In genomic region chr15:41494190-41494921, GRCh38 we compare ENCODE assay signal across 1 cellular context.
TF ChIP-seq lines count a peak whose summit lies in the region.

No MANE protein-coding gene starts in this region.

TF ChIP-seq in H1, 55 proteins besides CTCF, POLR2A, EP300 and RAD21:
- no peak for TF ChIP-seq JUND (IDR thresholded peaks at IDR 0.05; ENCODE audit: low read length)
- no peak for TF ChIP-seq SAP30 (IDR thresholded peaks at IDR 0.05; ENCODE audit: insufficient read depth, insufficient replicate concordance, low read length)
- no peak for TF ChIP-seq SP1 (IDR thresholded peaks at IDR 0.05; ENCODE audit: low read depth, low read length)
- no peak for TF ChIP-seq BACH1 (IDR thresholded peaks at IDR 0.05; ENCODE audit: low read length)
- TF ChIP-seq GTF2F1 (IDR thresholded peaks at IDR 0.05; ENCODE audit: borderline replicate concordance, low read depth, low read length): no peak
- no peak for TF ChIP-seq NANOG (IDR thresholded peaks at IDR 0.05; ENCODE audit: insufficient read depth, low read depth, low read length, poor library complexity, severe bottlenecking)
- TF ChIP-seq KDM4A (IDR thresholded peaks at IDR 0.05; ENCODE audit: low read depth, low read length, severe bottlenecking): no peak
- no peak for TF ChIP-seq TBP (IDR thresholded peaks at IDR 0.05; ENCODE audit: low read depth, low read length)
- TF ChIP-seq HDAC6 (IDR thresholded peaks at IDR 0.05; ENCODE audit: low read depth, low read length): no peak
- no peak for TF ChIP-seq USF2 (IDR thresholded peaks at IDR 0.05; ENCODE audit: low read length)
- no peak for TF ChIP-seq KDM1A (IDR thresholded peaks at IDR 0.05; ENCODE audit: borderline replicate concordance, low read length)
- TF ChIP-seq BCL11A (IDR thresholded peaks at IDR 0.05; ENCODE audit: low read depth in 2 of 2, low read length in 2 of 2): no peak
- TF ChIP-seq, protein P1, sequence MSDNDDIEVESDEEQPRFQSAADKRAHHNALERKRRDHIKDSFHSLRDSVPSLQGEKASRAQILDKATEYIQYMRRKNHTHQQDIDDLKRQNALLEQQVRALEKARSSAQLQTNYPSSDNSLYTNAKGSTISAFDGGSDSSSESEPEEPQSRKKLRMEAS (IDR thresholded peaks at IDR 0.05): peak; percentile 91
- TF ChIP-seq CHD1 (IDR thresholded peaks at IDR 0.05; ENCODE audit: low read depth, low read length): no peak
- TF ChIP-seq MAFK (IDR thresholded peaks at IDR 0.05; ENCODE audit: low read depth, low read length): no peak
- TF ChIP-seq TCF12 (IDR thresholded peaks at IDR 0.05; ENCODE audit: low read depth, low read length): no peak
- TF ChIP-seq SIN3A (conservative IDR thresholded peaks at IDR 0.05 in 1 of 2, IDR thresholded peaks at IDR 0.05 in 1 of 2; ENCODE audit: low read depth in 1 of 2, low read length in 2 of 2): no peak
- TF ChIP-seq ASH2L (IDR thresholded peaks at IDR 0.05; ENCODE audit: low read length): no peak
- TF ChIP-seq CREB1 (IDR thresholded peaks at IDR 0.05): no peak
- TF ChIP-seq, protein P2, sequence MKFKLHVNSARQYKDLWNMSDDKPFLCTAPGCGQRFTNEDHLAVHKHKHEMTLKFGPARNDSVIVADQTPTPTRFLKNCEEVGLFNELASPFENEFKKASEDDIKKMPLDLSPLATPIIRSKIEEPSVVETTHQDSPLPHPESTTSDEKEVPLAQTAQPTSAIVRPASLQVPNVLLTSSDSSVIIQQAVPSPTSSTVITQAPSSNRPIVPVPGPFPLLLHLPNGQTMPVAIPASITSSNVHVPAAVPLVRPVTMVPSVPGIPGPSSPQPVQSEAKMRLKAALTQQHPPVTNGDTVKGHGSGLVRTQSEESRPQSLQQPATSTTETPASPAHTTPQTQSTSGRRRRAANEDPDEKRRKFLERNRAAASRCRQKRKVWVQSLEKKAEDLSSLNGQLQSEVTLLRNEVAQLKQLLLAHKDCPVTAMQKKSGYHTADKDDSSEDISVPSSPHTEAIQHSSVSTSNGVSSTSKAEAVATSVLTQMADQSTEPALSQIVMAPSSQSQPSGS (IDR thresholded peaks at IDR 0.05; ENCODE audit: low read length): no peak
- TF ChIP-seq EGR1 (IDR thresholded peaks at IDR 0.05; ENCODE audit: borderline replicate concordance, low read depth, low read length): no peak; the same call in 1 of the 2 replicates
- no peak for TF ChIP-seq RNF2 (IDR thresholded peaks at IDR 0.05; ENCODE audit: borderline replicate concordance, low read depth, low read length, missing control alignments, poor library complexity, severe bottlenecking)
- no peak for TF ChIP-seq ATF3 (IDR thresholded peaks at IDR 0.05; ENCODE audit: insufficient read depth, low read depth, low read length)
- TF ChIP-seq RFX5 (IDR thresholded peaks at IDR 0.05; ENCODE audit: borderline replicate concordance, low read depth, low read length): no peak
- no peak for TF ChIP-seq GABPA (IDR thresholded peaks at IDR 0.05; ENCODE audit: borderline replicate concordance, insufficient read depth, low read length)
- TF ChIP-seq PHF8 (conservative IDR thresholded peaks at IDR 0.05; ENCODE audit: low read depth, low read length): no peak
- peak; percentile 98 for TF ChIP-seq E2F6 (IDR thresholded peaks at IDR 0.05)
- peak; percentile 54; the same call in 1 of the 2 replicates for TF ChIP-seq CHD2 (IDR thresholded peaks at IDR 0.05; ENCODE audit: low read length)
- TF ChIP-seq RBBP5 (IDR thresholded peaks at IDR 0.05; ENCODE audit: borderline replicate concordance, low read depth, low read length): no peak
- TF ChIP-seq SP4 (IDR thresholded peaks at IDR 0.05; ENCODE audit: low read length): no peak
- peak; percentile 80 for TF ChIP-seq SUZ12 (IDR thresholded peaks at IDR 0.05; ENCODE audit: low read length)
- no peak for TF ChIP-seq SIRT6 (IDR thresholded peaks at IDR 0.05; ENCODE audit: low read length)
- TF ChIP-seq CTBP2 (IDR thresholded peaks at IDR 0.05; ENCODE audit: borderline replicate concordance, insufficient read depth, insufficient read length, low read length): peak; percentile 83
- no peak for TF ChIP-seq SP2 (IDR thresholded peaks at IDR 0.05; ENCODE audit: low read length)
